Comparison of ENCODE assay signal across 20 cellular contexts in the genomic region with DNA sequence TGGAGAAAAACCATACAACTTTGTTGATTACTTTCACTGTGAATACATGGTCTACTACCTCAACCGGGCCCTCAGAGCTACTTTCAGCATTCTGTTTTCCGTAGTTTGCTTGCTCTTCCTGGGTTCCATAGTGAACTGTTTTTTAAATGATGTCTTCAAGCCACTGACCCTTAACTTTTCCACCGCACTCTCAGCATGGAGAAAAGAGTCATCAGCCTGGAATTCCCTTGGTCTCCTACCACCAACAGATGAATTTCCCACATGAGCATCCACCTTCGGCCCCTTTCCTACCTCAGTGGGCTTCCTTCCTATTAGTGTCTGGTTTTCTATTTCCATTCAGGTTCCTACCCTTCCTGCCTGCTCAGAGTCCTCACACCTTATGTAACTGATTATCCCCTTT.
A peak's percentile ranks its signal among the peaks of the same experiment; 100 is the strongest.
DNase-seq lines count a peak whose midpoint lies in the region; ATAC-seq and TF ChIP-seq lines count a peak whose summit lies in the region.
"Had no signal": no experiment of that assay in that cellular context is flagged by ENCODE, and none has a peak within 500 bp of the region (broad histone marks: within the 10 kb centered on the region; RNA-seq: fewer than 3 reads in every experiment).

No MANE protein-coding gene starts in this region.

- no peaks in the 10 kb centered on the region for H3K36me3 Mint-ChIP-seq in naive thymus-derived CD8-positive, alpha-beta T cell
- H3K36me3 Mint-ChIP-seq: CD8-positive, alpha-beta memory T cell had no signal

- no peak overlapping the region for H3K27ac Mint-ChIP-seq in naive thymus-derived CD8-positive, alpha-beta T cell
- H3K27ac Mint-ChIP-seq: CD8-positive, alpha-beta memory T cell had no signal

- POLR2A ChIA-PET in naive thymus-derived CD8-positive, alpha-beta T cell (lab: Charles Lee): no interaction called here

- H3K4me3 Mint-ChIP-seq in naive thymus-derived CD8-positive, alpha-beta T cell: no peak overlapping the region
- H3K4me3 Mint-ChIP-seq: CD8-positive, alpha-beta memory T cell had no signal

- peaks cover 0 to 9% (median 0%) of the 10 kb centered on the region in 5 donors for H3K27me3 Mint-ChIP-seq in naive thymus-derived CD8-positive, alpha-beta T cell
- H3K27me3 Mint-ChIP-seq: CD8-positive, alpha-beta memory T cell had no signal

- in situ Hi-C loops in astrocyte of the spinal cord (cut with HindIII; ENCODE audit: low sequenced_read_pairs): no loop called here

- peak; percentile 55 for DNase-seq in EH (ENCODE audit: low read depth)
- DNase-seq in M059J (ENCODE audit: low read depth): peak; percentile 73
- peak; percentile 91 for DNase-seq in astrocyte of the spinal cord (ENCODE audit: low read depth, low spot score)
- peak; percentile 82 for DNase-seq in kidney tubule cell (ENCODE audit: low spot score)
- no peak for DNase-seq in A172 (ENCODE audit: low spot score)
- DNase-seq in stimulated activated CD4-positive, alpha-beta T cell treated with anti-CD3 and anti-CD28 coated beads, Interleukin-15, amount 100 ng/mL, for 24 hours: no peak
- DNase-seq in naive thymus-derived CD8-positive, alpha-beta T cell: no peak
- DNase-seq: C1 segment of cervical spinal cord; CD8-positive, alpha-beta memory T cell; NCI-H1694; NCI-H2107; NCI-H2227 treated with DMSO at 0.1 percent for 48 hours; NCI-H510A treated with DMSO at 0.1 percent for 48 hours; NCI-H774; RPMI8226; SHP77 treated with DMSO at 0.1 percent for 48 hours had no signal

- H3K9me3 Mint-ChIP-seq in naive thymus-derived CD8-positive, alpha-beta T cell: peaks cover 0 to 23% (median 7%) of the 10 kb centered on the region in 9 donors

- no peak for ATAC-seq in GM19452 (IDR thresholded peaks at IDR 0.05; ENCODE audit: unreplicated experiment)
- ATAC-seq in naive thymus-derived CD8-positive, alpha-beta T cell: no peak
- ATAC-seq: A549, HCT116, K562 had no signal

- no peak for TF ChIP-seq CTCF in astrocyte of the spinal cord (IDR thresholded peaks at IDR 0.05; ENCODE audit: low read depth, low read length)

- H3K4me3 ChIP-seq in astrocyte of the spinal cord (ENCODE audit: low read depth, low read length): no peak overlapping the region
- H3K4me3 ChIP-seq: A549, K562 had no signal

- no peaks in the 10 kb centered on the region for H3K4me1 Mint-ChIP-seq in naive thymus-derived CD8-positive, alpha-beta T cell
- H3K4me1 Mint-ChIP-seq: CD8-positive, alpha-beta memory T cell had no signal

Comparison
In these comparisons a context has a peak if more than half of its experiments do, and no peak if none do; other contexts are left out.
1. DNase-seq: peak in EH (single experiment), M059J (single experiment), astrocyte of the spinal cord (single experiment) and kidney tubule cell (single experiment); none in A172 (single experiment), stimulated activated CD4-positive, alpha-beta T cell treated with anti-CD3 and anti-CD28 coated beads, Interleukin-15, amount 100 ng/mL, for 24 hours (single experiment) and naive thymus-derived CD8-positive, alpha-beta T cell (0 of 10).